ENCODE assay signal across 1 cellular context in genomic region chr5:133969654-133970324, GRCh38.
TF ChIP-seq lines count a peak whose summit lies in the region.

No MANE protein-coding gene starts in this region.

TF ChIP-seq in HepG2, 621 proteins besides CTCF, POLR2A, EP300 and RAD21 (continued from another document and continues in another):
- TF ChIP-seq ZHX1 (CRISPR knock-in tag; IDR thresholded peaks at IDR 0.05; ENCODE audit: low read depth) = no peak
- TF ChIP-seq ZNF792 (CRISPR knock-in tag; IDR thresholded peaks at IDR 0.05) = no peak; the same call in 1 of the 2 replicates
- peak; percentile 34; the same call in 1 of the 2 replicates for TF ChIP-seq MAF1 (CRISPR knock-in tag; IDR thresholded peaks at IDR 0.05; ENCODE audit: borderline replicate concordance)
- peak; percentile 79; the same call in 1 of the 2 replicates for TF ChIP-seq NFIC (IDR thresholded peaks at IDR 0.05; ENCODE audit: low read length)
- no peak for TF ChIP-seq CREBL2 (CRISPR knock-in tag; IDR thresholded peaks at IDR 0.05; ENCODE audit: borderline replicate concordance)
- TF ChIP-seq TAF15 (IDR thresholded peaks at IDR 0.05; ENCODE audit: low read depth, low read length, poor library complexity, severe bottlenecking) = no peak
- TF ChIP-seq YY1 (IDR thresholded peaks at IDR 0.05; ENCODE audit: insufficient read depth, insufficient replicate concordance, low read depth, low read length) = no peak
- TF ChIP-seq ZNF572 (CRISPR knock-in tag; IDR thresholded peaks at IDR 0.05) = no peak
- TF ChIP-seq SP1 (IDR thresholded peaks at IDR 0.05) = no peak
- TF ChIP-seq SP1 (CRISPR knock-in tag; IDR thresholded peaks at IDR 0.05) = no peak
- no peak for TF ChIP-seq FOXC1 (CRISPR knock-in tag; IDR thresholded peaks at IDR 0.05; ENCODE audit: borderline replicate concordance)
- no peak for TF ChIP-seq RFXANK (CRISPR knock-in tag; IDR thresholded peaks at IDR 0.05)
- TF ChIP-seq ONECUT2 (CRISPR knock-in tag; IDR thresholded peaks at IDR 0.05) = no peak
- 0 out of 2 replicates have a peak, but pooled peaks have one; percentile 24 for TF ChIP-seq FIP1L1 (IDR thresholded peaks at IDR 0.05; ENCODE audit: borderline replicate concordance, insufficient read depth, low read depth, low read length)
- no peak for TF ChIP-seq ZNF703 (CRISPR knock-in tag; IDR thresholded peaks at IDR 0.05; ENCODE audit: borderline replicate concordance)
- no peak for TF ChIP-seq SRSF1 (optimal IDR thresholded peaks at IDR 0.05; ENCODE audit: low read depth, low read length)
- no peak for TF ChIP-seq ZNF75D (CRISPR knock-in tag; IDR thresholded peaks at IDR 0.05; ENCODE audit: borderline replicate concordance)
- TF ChIP-seq ZMYM4 (CRISPR knock-in tag; IDR thresholded peaks at IDR 0.05) = peak; percentile 15; the same call in 1 of the 2 replicates
- TF ChIP-seq FOSL1 (CRISPR knock-in tag; IDR thresholded peaks at IDR 0.05; ENCODE audit: borderline replicate concordance) = peak; percentile 20; the same call in 1 of the 2 replicates
- TF ChIP-seq NR0B2 (CRISPR knock-in tag; IDR thresholded peaks at IDR 0.05) = no peak
- no peak for TF ChIP-seq ZNF512 (CRISPR knock-in tag; IDR thresholded peaks at IDR 0.05)
- TF ChIP-seq LBX2 (CRISPR knock-in tag; IDR thresholded peaks at IDR 0.05; ENCODE audit: borderline replicate concordance) = no peak
- TF ChIP-seq MAFK (conservative IDR thresholded peaks at IDR 0.05 in 1 of 2, IDR thresholded peaks at IDR 0.05 in 1 of 2; ENCODE audit: low read length in 2 of 2) = no peak
- no peak for TF ChIP-seq ZNF230 (CRISPR knock-in tag; IDR thresholded peaks at IDR 0.05)
- no peak for TF ChIP-seq ELF4 (CRISPR knock-in tag; IDR thresholded peaks at IDR 0.05; ENCODE audit: borderline replicate concordance)
- TF ChIP-seq PRMT3 (CRISPR knock-in tag; IDR thresholded peaks at IDR 0.05; ENCODE audit: borderline replicate concordance, low read depth) = no peak
- TF ChIP-seq TEF (CRISPR knock-in tag; IDR thresholded peaks at IDR 0.05) = no peak
- TF ChIP-seq EED (CRISPR knock-in tag; IDR thresholded peaks at IDR 0.05) = no peak
- TF ChIP-seq HIVEP1 (CRISPR knock-in tag; IDR thresholded peaks at IDR 0.05) = no peak
- TF ChIP-seq ATF4 (CRISPR knock-in tag; IDR thresholded peaks at IDR 0.05) = no peak; a peak in 1 of 4 replicates
- TF ChIP-seq U2AF1 (optimal IDR thresholded peaks at IDR 0.05; ENCODE audit: low read depth, low read length) = no peak
- TF ChIP-seq ZSCAN9 (CRISPR knock-in tag; IDR thresholded peaks at IDR 0.05; ENCODE audit: borderline replicate concordance) = no peak
- no peak; the same call in 1 of the 2 replicates for TF ChIP-seq TOE1 (CRISPR knock-in tag; IDR thresholded peaks at IDR 0.05)
- no peak for TF ChIP-seq FOXO4 (CRISPR knock-in tag; conservative IDR thresholded peaks at IDR 0.05)
- TF ChIP-seq CHCHD3 (CRISPR knock-in tag; IDR thresholded peaks at IDR 0.05) = no peak
- no peak for TF ChIP-seq ZNF607 (CRISPR knock-in tag; IDR thresholded peaks at IDR 0.05; ENCODE audit: borderline replicate concordance)
- no peak for TF ChIP-seq HNRNPLL (IDR thresholded peaks at IDR 0.05; ENCODE audit: low read depth, low read length, poor library complexity, severe bottlenecking)
- TF ChIP-seq TEAD2 (CRISPR knock-in tag; IDR thresholded peaks at IDR 0.05) = no peak
- TF ChIP-seq HNF4G (IDR thresholded peaks at IDR 0.05; ENCODE audit: borderline replicate concordance, low read depth, low read length) = peak; percentile 89
- TF ChIP-seq HNF4G (CRISPR knock-in tag; IDR thresholded peaks at IDR 0.05; ENCODE audit: borderline replicate concordance, low read depth) = 0 out of 2 replicates have a peak, but pooled peaks have one; percentile 50
- peak; percentile 77; the same call in 1 of the 2 replicates for TF ChIP-seq IKZF5 (CRISPR knock-in tag; IDR thresholded peaks at IDR 0.05)
- no peak for TF ChIP-seq ZMAT3 (CRISPR knock-in tag; conservative IDR thresholded peaks at IDR 0.05)
- no peak for TF ChIP-seq MXD4 (CRISPR knock-in tag; IDR thresholded peaks at IDR 0.05)
- no peak for TF ChIP-seq SALL2 (CRISPR knock-in tag; IDR thresholded peaks at IDR 0.05)
- TF ChIP-seq CENPBD1 (CRISPR knock-in tag; IDR thresholded peaks at IDR 0.05; ENCODE audit: borderline replicate concordance, low read depth) = no peak
- no peak for TF ChIP-seq ELK4 (CRISPR knock-in tag; IDR thresholded peaks at IDR 0.05; ENCODE audit: borderline replicate concordance)
- no peak for TF ChIP-seq NBN (conservative IDR thresholded peaks at IDR 0.05)
- TF ChIP-seq BRF2 (CRISPR knock-in tag; IDR thresholded peaks at IDR 0.05) = 0 out of 2 replicates have a peak, but pooled peaks have one; percentile 18
- TF ChIP-seq PLSCR1 (CRISPR knock-in tag; IDR thresholded peaks at IDR 0.05; ENCODE audit: borderline replicate concordance) = no peak
- TF ChIP-seq ATF7 (IDR thresholded peaks at IDR 0.05) = no peak
- TF ChIP-seq ATF7 (CRISPR knock-in tag; IDR thresholded peaks at IDR 0.05) = no peak
- TF ChIP-seq ZNF282 (IDR thresholded peaks at IDR 0.05; ENCODE audit: partially characterized antibody) = no peak
- 0 out of 2 replicates have a peak, but pooled peaks have one; percentile 10 for TF ChIP-seq IRF2 (CRISPR knock-in tag; IDR thresholded peaks at IDR 0.05)
- TF ChIP-seq SIN3B (IDR thresholded peaks at IDR 0.05; ENCODE audit: low read length) = no peak
- TF ChIP-seq SKIL (CRISPR knock-in tag; IDR thresholded peaks at IDR 0.05; ENCODE audit: borderline replicate concordance) = no peak
